8 cellular contexts compared by ENCODE assay signal in genomic region chr5:5141625-5142527, GRCh38. TPM values are rescaled to one million over a fixed set of nuclear protein-coding genes. Genes with fewer than 3 reads are reported as not detected.
DNase-seq lines count a peak whose midpoint lies in the region; ATAC-seq and TF ChIP-seq lines count a peak whose summit lies in the region.

No MANE protein-coding gene starts in this region.

- no peaks in the 10 kb centered on the region for H3K36me3 ChIP-seq in OCI-LY1 (ENCODE audit: insufficient read depth, low read length)
- no peaks in the 10 kb centered on the region for H3K36me3 ChIP-seq in gastrocnemius medialis

- no peak overlapping the region for H3K4me3 ChIP-seq in OCI-LY1 (ENCODE audit: low read depth, low read length, poor library complexity, severe bottlenecking)
- H3K4me3 ChIP-seq in gastrocnemius medialis = peak overlapping the region; percentile 42 to 48 (median 44)

- TF ChIP-seq POLR2A in gastrocnemius medialis (IDR thresholded peaks at IDR 0.05) = no peak

- peak; percentile 72 for TF ChIP-seq CTCF in OCI-LY1 (IDR thresholded peaks at IDR 0.05; ENCODE audit: low read length)
- peak; percentile 72 to 82 (median 75) for TF ChIP-seq CTCF in gastrocnemius medialis (IDR thresholded peaks at IDR 0.05 in 4 of 5, conservative IDR thresholded peaks at IDR 0.05 in 1 of 5)

- DNase-seq in activated CD4-positive, alpha-beta T cell treated with anti-CD3 and anti-CD28 coated beads for 24 hours (ENCODE audit: low read depth in 2 of 2) = peak; percentile 26 to 48
- DNase-seq in activated CD4-positive, alpha-beta T cell treated with anti-CD3 and anti-CD28 coated beads for 1 hour = no peak
- DNase-seq in HuH-7 (ENCODE audit: low spot score) (peak; percentile 37), glomerular endothelial cell (ENCODE audit: extremely low read depth, low read depth, low spot score) (peak; percentile 41), gastrocnemius medialis (peak in 1 of 2 donors; percentile 22), GOT3 (lab: John Stamatoyannopoulos, UW) (no peak)
- peak; percentile 28 for DNase-seq in activated gamma-delta T cell treated with anti-CD3 and anti-CD28 coated beads, Interleukin-2, amount 50 U/mL, for 16 hours (ENCODE audit: low read depth)

- no peak overlapping the region for H3K27ac ChIP-seq in OCI-LY1 (ENCODE audit: low read depth, low read length, poor library complexity, severe bottlenecking)
- H3K27ac ChIP-seq in gastrocnemius medialis = no peak overlapping the region

- H4K20me1 ChIP-seq in OCI-LY1 (ENCODE audit: insufficient read depth, low read length) = no peaks in the 10 kb centered on the region

- peak; percentile 68 to 81 for ATAC-seq in gastrocnemius medialis

- in situ Hi-C loops in gastrocnemius medialis (cut with MboI; ENCODE audit: low sequenced_read_pairs in 4 of 4) = loop anchor here in 3 of 4 donors (5.0 to 10.0 kb wide), 2 partner anchors 255 to 263 kb away; no protein-coding TSS in a partner anchor

- H3K9ac ChIP-seq in OCI-LY1 (ENCODE audit: low read length) = no peak overlapping the region

- H2AFZ ChIP-seq in OCI-LY1 (ENCODE audit: low read length) = no peak overlapping the region

- no peak overlapping the region for H3K4me2 ChIP-seq in OCI-LY1 (ENCODE audit: low read length)

- H3F3A ChIP-seq in OCI-LY1 (ENCODE audit: insufficient read depth, low read length) = no peaks in the 10 kb centered on the region

- no peaks in the 10 kb centered on the region for H3K79me2 ChIP-seq in OCI-LY1 (ENCODE audit: insufficient read depth, low read length)

- H3K9me3 ChIP-seq in OCI-LY1 (ENCODE audit: low read length) = no peaks in the 10 kb centered on the region
- no peaks in the 10 kb centered on the region for H3K9me3 ChIP-seq in gastrocnemius medialis

- H3K4me1 ChIP-seq in OCI-LY1 (ENCODE audit: insufficient read depth, low read length, severe bottlenecking) (no peaks in the 10 kb centered on the region), gastrocnemius medialis (peaks cover 7 to 22% of the 10 kb centered on the region in 2 donors)

- H3K9me2 ChIP-seq in OCI-LY1 (ENCODE audit: low read depth, low read length) = no peaks in the 10 kb centered on the region

- peaks cover 5% of the 10 kb centered on the region; the same call in 1 of the 2 replicates for H3K27me3 ChIP-seq in OCI-LY1 (ENCODE audit: insufficient read depth, low read length)
- peaks cover 20 to 25% (median 24%) of the 10 kb centered on the region in 3 donors for H3K27me3 ChIP-seq in gastrocnemius medialis

- intact Hi-C loops in gastrocnemius medialis (cut with DNase I; ENCODE audit: low total_unique reads) = loop anchor here (1.0 to 5.0 kb wide), 3 partner anchors 200 to 277 kb away; no protein-coding TSS in a partner anchor

RNA-seq across cellular contexts. Expression of gene ADAMTS16, which starts 1.7 kb away (rescaled TPM):
- total RNA-seq in glomerular endothelial cell (0.53 and 1.1 TPM in 2 replicates), gastrocnemius medialis (not detected)

Comparison
In these comparisons a context has a peak if more than half of its experiments do, and no peak if none do; other contexts are left out.
1. DNase-seq: peak in activated CD4-positive, alpha-beta T cell treated with anti-CD3 and anti-CD28 coated beads for 24 hours (2 of 2), HuH-7 (single experiment), activated gamma-delta T cell treated with anti-CD3 and anti-CD28 coated beads, Interleukin-2, amount 50 U/mL, for 16 hours (single experiment) and glomerular endothelial cell (single experiment); none in activated CD4-positive, alpha-beta T cell treated with anti-CD3 and anti-CD28 coated beads for 1 hour (single experiment) and GOT3 (single experiment).